Comparison of ENCODE assay signal across 1 cellular context in genomic region chr4:124686279-124686678, GRCh38.
TF ChIP-seq lines count a peak whose summit lies in the region.

No MANE protein-coding gene starts in this region.

TF ChIP-seq in H1, 55 proteins besides CTCF, POLR2A, EP300 and RAD21:
- TF ChIP-seq TAF1 (IDR thresholded peaks at IDR 0.05; ENCODE audit: low read depth, low read length) (peak; percentile 45; the same call in 1 of the 2 replicates), CTBP2 (IDR thresholded peaks at IDR 0.05; ENCODE audit: borderline replicate concordance, insufficient read depth, insufficient read length, low read length) (no peak)
